In genomic region chr20:47501483-47502270, GRCh38 we compare ENCODE assay signal across 1 cellular context.
TF ChIP-seq lines count a peak whose summit lies in the region.

TSS of gene NCOA3 (plus strand) at chr20:47501887. CDS start at chr20:47622248, 120,361 bp downstream.

TF ChIP-seq in HepG2, 621 proteins besides CTCF, POLR2A, EP300 and RAD21 (continued from another document and continues in another):
- TF ChIP-seq PAXIP1 (CRISPR knock-in tag; conservative IDR thresholded peaks at IDR 0.05) (peak; percentile 81), ZNF709 (CRISPR knock-in tag; IDR thresholded peaks at IDR 0.05) (peak; percentile 93), NRL (CRISPR knock-in tag; IDR thresholded peaks at IDR 0.05; ENCODE audit: borderline replicate concordance) (peak; percentile 89; the same call in 1 of the 2 replicates), ZNF3 (CRISPR knock-in tag; IDR thresholded peaks at IDR 0.05) (no peak; the same call in 1 of the 2 replicates), ELF4 (CRISPR knock-in tag; IDR thresholded peaks at IDR 0.05; ENCODE audit: borderline replicate concordance) (peak; percentile 90; the same call in 1 of the 2 replicates), ZNF558 (CRISPR knock-in tag; IDR thresholded peaks at IDR 0.05; ENCODE audit: borderline replicate concordance) (peak; percentile 97; the same call in 1 of the 2 replicates), ZNF446 (CRISPR knock-in tag; IDR thresholded peaks at IDR 0.05) (0 out of 2 replicates have a peak, but pooled peaks have one; percentile 81), CEBPB (IDR thresholded peaks at IDR 0.05; ENCODE audit: borderline replicate concordance, low read depth, low read length) (no peak), KDM5A (IDR thresholded peaks at IDR 0.05; ENCODE audit: borderline replicate concordance, low read length) (peak; percentile 64), ZBTB46 (CRISPR knock-in tag; IDR thresholded peaks at IDR 0.05; ENCODE audit: borderline replicate concordance) (no peak), TGIF2 (CRISPR knock-in tag; IDR thresholded peaks at IDR 0.05) (peak; percentile 97), FOXK1 (CRISPR knock-in tag; IDR thresholded peaks at IDR 0.05; ENCODE audit: borderline replicate concordance, low read depth) (peak; percentile 94), AGO2 (optimal IDR thresholded peaks at IDR 0.05; ENCODE audit: low read depth, low read length) (peak; percentile 94), CHD2 (IDR thresholded peaks at IDR 0.05; ENCODE audit: low read depth, low read length) (peak; percentile 76), ZNF367 (CRISPR knock-in tag; IDR thresholded peaks at IDR 0.05; ENCODE audit: borderline replicate concordance) (peak; percentile 11; the same call in 1 of the 2 replicates), ZNF251 (CRISPR knock-in tag; IDR thresholded peaks at IDR 0.05) (no peak), JUNB (CRISPR knock-in tag; IDR thresholded peaks at IDR 0.05; ENCODE audit: borderline replicate concordance) (no peak; the same call in 1 of the 2 replicates), GATAD2A (CRISPR knock-in tag; IDR thresholded peaks at IDR 0.05) (peak; percentile 89), ZNF589 (CRISPR knock-in tag; conservative IDR thresholded peaks at IDR 0.05) (peak; percentile 78; the same call in 1 of the 2 replicates), ZNF317 (CRISPR knock-in tag; IDR thresholded peaks at IDR 0.05) (peak; percentile 93), NFATC3 (CRISPR knock-in tag; IDR thresholded peaks at IDR 0.05) (peak; percentile 70; the same call in 1 of the 2 replicates), IKZF1 (IDR thresholded peaks at IDR 0.05) (no peak), ZNF354B (CRISPR knock-in tag; IDR thresholded peaks at IDR 0.05) (peak; percentile 81; the same call in 1 of the 2 replicates), REST (IDR thresholded peaks at IDR 0.05; ENCODE audit: borderline replicate concordance in 1 of 2, low read depth in 1 of 2, low read length in 2 of 2) (peak in 1 of 2 experiments; percentile 78; a peak in 1 of 4 replicates)
- TF ChIP-seq, protein P1, sequence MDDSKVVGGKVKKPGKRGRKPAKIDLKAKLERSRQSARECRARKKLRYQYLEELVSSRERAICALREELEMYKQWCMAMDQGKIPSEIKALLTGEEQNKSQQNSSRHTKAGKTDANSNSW (CRISPR knock-in tag; IDR thresholded peaks at IDR 0.05; ENCODE audit: borderline replicate concordance) = no peak; the same call in none of the 2 replicates
- TF ChIP-seq, protein P2, sequence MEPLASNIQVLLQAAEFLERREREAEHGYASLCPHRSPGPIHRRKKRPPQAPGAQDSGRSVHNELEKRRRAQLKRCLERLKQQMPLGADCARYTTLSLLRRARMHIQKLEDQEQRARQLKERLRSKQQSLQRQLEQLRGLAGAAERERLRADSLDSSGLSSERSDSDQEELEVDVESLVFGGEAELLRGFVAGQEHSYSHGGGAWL (CRISPR knock-in tag; IDR thresholded peaks at IDR 0.05) = peak; percentile 89; the same call in 1 of the 2 replicates
- TF ChIP-seq, protein P3, sequence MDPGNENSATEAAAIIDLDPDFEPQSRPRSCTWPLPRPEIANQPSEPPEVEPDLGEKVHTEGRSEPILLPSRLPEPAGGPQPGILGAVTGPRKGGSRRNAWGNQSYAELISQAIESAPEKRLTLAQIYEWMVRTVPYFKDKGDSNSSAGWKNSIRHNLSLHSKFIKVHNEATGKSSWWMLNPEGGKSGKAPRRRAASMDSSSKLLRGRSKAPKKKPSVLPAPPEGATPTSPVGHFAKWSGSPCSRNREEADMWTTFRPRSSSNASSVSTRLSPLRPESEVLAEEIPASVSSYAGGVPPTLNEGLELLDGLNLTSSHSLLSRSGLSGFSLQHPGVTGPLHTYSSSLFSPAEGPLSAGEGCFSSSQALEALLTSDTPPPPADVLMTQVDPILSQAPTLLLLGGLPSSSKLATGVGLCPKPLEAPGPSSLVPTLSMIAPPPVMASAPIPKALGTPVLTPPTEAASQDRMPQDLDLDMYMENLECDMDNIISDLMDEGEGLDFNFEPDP (CRISPR knock-in tag; conservative IDR thresholded peaks at IDR 0.05) = no peak; the same call in 1 of the 2 replicates
- TF ChIP-seq, protein P4, sequence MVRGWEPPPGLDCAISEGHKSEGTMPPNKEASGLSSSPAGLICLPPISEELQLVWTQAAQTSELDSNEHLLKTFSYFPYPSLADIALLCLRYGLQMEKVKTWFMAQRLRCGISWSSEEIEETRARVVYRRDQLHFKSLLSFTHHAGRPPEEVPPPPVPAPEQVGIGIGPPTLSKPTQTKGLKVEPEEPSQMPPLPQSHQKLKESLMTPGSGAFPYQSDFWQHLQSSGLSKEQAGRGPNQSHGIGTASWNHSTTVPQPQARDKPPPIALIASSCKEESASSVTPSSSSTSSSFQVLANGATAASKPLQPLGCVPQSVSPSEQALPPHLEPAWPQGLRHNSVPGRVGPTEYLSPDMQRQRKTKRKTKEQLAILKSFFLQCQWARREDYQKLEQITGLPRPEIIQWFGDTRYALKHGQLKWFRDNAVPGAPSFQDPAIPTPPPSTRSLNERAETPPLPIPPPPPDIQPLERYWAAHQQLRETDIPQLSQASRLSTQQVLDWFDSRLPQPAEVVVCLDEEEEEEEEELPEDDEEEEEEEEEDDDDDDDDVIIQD (CRISPR knock-in tag; IDR thresholded peaks at IDR 0.05; ENCODE audit: low read depth) = peak; percentile 97
- TF ChIP-seq, protein P5, sequence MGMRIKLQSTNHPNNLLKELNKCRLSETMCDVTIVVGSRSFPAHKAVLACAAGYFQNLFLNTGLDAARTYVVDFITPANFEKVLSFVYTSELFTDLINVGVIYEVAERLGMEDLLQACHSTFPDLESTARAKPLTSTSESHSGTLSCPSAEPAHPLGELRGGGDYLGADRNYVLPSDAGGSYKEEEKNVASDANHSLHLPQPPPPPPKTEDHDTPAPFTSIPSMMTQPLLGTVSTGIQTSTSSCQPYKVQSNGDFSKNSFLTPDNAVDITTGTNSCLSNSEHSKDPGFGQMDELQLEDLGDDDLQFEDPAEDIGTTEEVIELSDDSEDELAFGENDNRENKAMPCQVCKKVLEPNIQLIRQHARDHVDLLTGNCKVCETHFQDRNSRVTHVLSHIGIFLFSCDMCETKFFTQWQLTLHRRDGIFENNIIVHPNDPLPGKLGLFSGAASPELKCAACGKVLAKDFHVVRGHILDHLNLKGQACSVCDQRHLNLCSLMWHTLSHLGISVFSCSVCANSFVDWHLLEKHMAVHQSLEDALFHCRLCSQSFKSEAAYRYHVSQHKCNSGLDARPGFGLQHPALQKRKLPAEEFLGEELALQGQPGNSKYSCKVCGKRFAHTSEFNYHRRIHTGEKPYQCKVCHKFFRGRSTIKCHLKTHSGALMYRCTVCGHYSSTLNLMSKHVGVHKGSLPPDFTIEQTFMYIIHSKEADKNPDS (CRISPR knock-in tag; IDR thresholded peaks at IDR 0.05) = peak; percentile 72; the same call in 1 of the 2 replicates
- TF ChIP-seq, protein P6, sequence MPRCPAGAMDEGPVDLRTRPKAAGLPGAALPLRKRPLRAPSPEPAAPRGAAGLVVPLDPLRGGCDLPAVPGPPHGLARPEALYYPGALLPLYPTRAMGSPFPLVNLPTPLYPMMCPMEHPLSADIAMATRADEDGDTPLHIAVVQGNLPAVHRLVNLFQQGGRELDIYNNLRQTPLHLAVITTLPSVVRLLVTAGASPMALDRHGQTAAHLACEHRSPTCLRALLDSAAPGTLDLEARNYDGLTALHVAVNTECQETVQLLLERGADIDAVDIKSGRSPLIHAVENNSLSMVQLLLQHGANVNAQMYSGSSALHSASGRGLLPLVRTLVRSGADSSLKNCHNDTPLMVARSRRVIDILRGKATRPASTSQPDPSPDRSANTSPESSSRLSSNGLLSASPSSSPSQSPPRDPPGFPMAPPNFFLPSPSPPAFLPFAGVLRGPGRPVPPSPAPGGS (CRISPR knock-in tag; IDR thresholded peaks at IDR 0.05) = peak; percentile 96
